ENCODE assay signal across 8 cellular contexts in genomic region chr12:75390899-75391538, GRCh38. TPM values are rescaled to one million over a fixed set of nuclear protein-coding genes. Genes with fewer than 3 reads are reported as not detected.
DNase-seq lines count a peak whose midpoint lies in the region; ATAC-seq and TF ChIP-seq lines count a peak whose summit lies in the region.

GLIPR1L2 (plus strand) TSS chr12:75391089; CDS start chr12:75391117, 28 bp downstream.

- H3K36me3 ChIP-seq in trophoblast cell (ENCODE audit: control insufficient read depth in 1 of 2, insufficient read depth in 2 of 2, low read length in 2 of 2) (no peaks in the 10 kb centered on the region), transverse colon (no peaks in the 10 kb centered on the region)

- H3K27ac ChIP-seq in adipose tissue (ENCODE audit: low read depth, low read length) (peak within 1 kb of the TSS; percentile 69), trophoblast cell (ENCODE audit: low read depth, low read length) (peak within 1 kb of the TSS; percentile 36), transverse colon (peak within 1 kb of the TSS; percentile 84 to 91 (median 86))

- ATAC-seq in HG02623 (IDR thresholded peaks at IDR 0.05; ENCODE audit: unreplicated experiment) = peak; percentile 95

- peaks cover 3% of the 10 kb centered on the region for H3K79me2 ChIP-seq in trophoblast cell (ENCODE audit: control insufficient read depth, insufficient read depth, low read length, poor library complexity)

- H3K4me3 ChIP-seq in GM12864 (ENCODE audit: low read depth, low read length) = peak within 1 kb of the TSS; percentile 82
- H3K4me3 ChIP-seq in trophoblast cell (ENCODE audit: low read depth, low read length) = peak within 1 kb of the TSS; percentile 69
- H3K4me3 ChIP-seq in transverse colon = peak within 1 kb of the TSS; percentile 47 to 62 (median 51)

- H2BK12ac ChIP-seq in trophoblast cell (ENCODE audit: low read length) = peak within 1 kb of the TSS; percentile 37

- in situ Hi-C loops in transverse colon (cut with MboI; ENCODE audit: low pct_ligation_motif_present in 1 of 4, low pct_unique_long_range_greater_than_20kb in 1 of 4, low sequenced_read_pairs in 3 of 4) = no loop called here

- H2AFZ ChIP-seq in trophoblast cell (ENCODE audit: insufficient read depth, low read length, poor library complexity) = peak within 1 kb of the TSS; percentile 95

- peak within 1 kb of the TSS; percentile 6 for H3K9ac ChIP-seq in trophoblast cell (ENCODE audit: low read length)

- H2BK5ac ChIP-seq in trophoblast cell (ENCODE audit: low read depth, low read length, poor library complexity) = peak within 1 kb of the TSS; percentile 78

- H3K27me3 ChIP-seq in trophoblast cell (ENCODE audit: insufficient read depth, low read length) (no peaks in the 10 kb centered on the region), transverse colon (no peaks in the 10 kb centered on the region)

- H3K4me2 ChIP-seq in trophoblast cell (ENCODE audit: low read length) = peak within 1 kb of the TSS; percentile 62

- H4K91ac ChIP-seq in trophoblast cell (ENCODE audit: low read depth, low read length) = peak within 1 kb of the TSS; percentile 91

- TF ChIP-seq CTCF in GM12864 (IDR thresholded peaks at IDR 0.05; ENCODE audit: low read depth, low read length, missing control alignments) (peak; percentile 91), transverse colon (IDR thresholded peaks at IDR 0.05) (peak; percentile 67 to 82 (median 76))

- WGBS in adipose tissue, 3 donors = 1 to 7% (median 6%) methylated on average over 36 of the region's 36 CpGs
- WGBS in trophoblast cell (ENCODE audit: extremely low coverage, insufficient coverage, insufficient read length) = no CpG with 5 or more reads among the region's 36 CpGs
- 0 to 5% methylated on average over 2 to 36 of the region's 36 CpGs for WGBS in transverse colon (ENCODE audit: low coverage in 1 of 2), 2 donors

- TF ChIP-seq POLR2A in transverse colon (IDR thresholded peaks at IDR 0.05) = peak; percentile 52

- TF ChIP-seq EP300 in transverse colon (IDR thresholded peaks at IDR 0.05; ENCODE audit: low read depth) = no peak

- peak within 1 kb of the TSS; percentile 97 for H4K8ac ChIP-seq in trophoblast cell (ENCODE audit: low read depth, low read length)

- no peak within 1 kb of the TSS for H3K23ac ChIP-seq in trophoblast cell (ENCODE audit: low read length)

- peaks cover 3% of the 10 kb centered on the region for H3K79me1 ChIP-seq in trophoblast cell (ENCODE audit: low read length)

- peak; percentile 92 for DNase-seq in GM12864 (ENCODE audit: low read depth)
- peak; percentile 97 for DNase-seq in NCI-H1105 (lab: John Stamatoyannopoulos, UW)
- peak; percentile 96 to 97 for DNase-seq in SW 1271 (lab: John Stamatoyannopoulos, UW)
- DNase-seq in cardiac septum (ENCODE audit: low spot score) = peak; percentile 97
- peak; percentile 98 to 99 for DNase-seq in trophoblast cell
- peak; percentile 95 for DNase-seq in transverse colon

- H3K4me1 ChIP-seq in trophoblast cell (ENCODE audit: control insufficient read depth in 1 of 2, insufficient read depth in 2 of 2, low read length in 2 of 2) (no peaks in the 10 kb centered on the region), transverse colon (peaks cover 0 to 22% (median 0%) of the 10 kb centered on the region in 4 donors)

- H2BK120ac ChIP-seq in trophoblast cell (ENCODE audit: insufficient read depth, low read length, poor library complexity) = peak within 1 kb of the TSS; percentile 77

- peak within 1 kb of the TSS; percentile 88 for H4K12ac ChIP-seq in trophoblast cell (ENCODE audit: low read depth, low read length)

- H3K9me3 ChIP-seq in trophoblast cell (ENCODE audit: insufficient read depth, low read depth, low read length) (no peaks in the 10 kb centered on the region), transverse colon (no peaks in the 10 kb centered on the region)

- H2AK5ac ChIP-seq in trophoblast cell (ENCODE audit: low read length) = no peak within 1 kb of the TSS

- intact Hi-C loops in cardiac septum (cut with DNase I) = loop anchor here (10.0 kb wide), 1 partner anchor 94 kb away; the partner anchor contains the start of gene GLIPR1
- intact Hi-C loops in transverse colon (cut with DNase I; ENCODE audit: low total_unique reads) = loop anchor here (2.0 kb wide), 1 partner anchor 62 kb away; no protein-coding TSS in a partner anchor

- H3K4ac ChIP-seq in trophoblast cell (ENCODE audit: low read depth, low read length) = peak within 1 kb of the TSS; percentile 61

- peak within 1 kb of the TSS; percentile 90 for H3K14ac ChIP-seq in trophoblast cell (ENCODE audit: low read length)

- peak within 1 kb of the TSS; percentile 90 for H3K18ac ChIP-seq in trophoblast cell (ENCODE audit: low read length)

RNA-seq across cellular contexts. Expression of gene GLIPR1L2, which starts in this region (rescaled TPM):
- polyA plus RNA-seq in adipose tissue = 1 to 10 TPM in 1 of 3 donors, under 1 TPM in 2; 0.71 to 1.3 (median 0.74) TPM
- total RNA-seq in cardiac septum (2.7 TPM), transverse colon (under 1 TPM in 1 of 4 donors, not detected in 3; 0.95 TPM)
- polyA plus RNA-seq in trophoblast cell (2013) = 0.24 and 0.31 TPM in 2 replicates

Comparison
In these comparisons a context has a peak if more than half of its experiments do, and no peak if none do; other contexts are left out.
1. Peak in every context shown above with its lines: DNase-seq, ATAC-seq, H3K4me3 ChIP-seq and H3K27ac ChIP-seq.
2. Peak in DNase-seq, H3K4me3 ChIP-seq and H3K27ac ChIP-seq in transverse colon; RNA of the gene not detected or under 1 TPM.
3. H3K27ac ChIP-seq: peak in every context shown above with its lines; median percentile 86 in transverse colon; 69 in adipose tissue; 36 in trophoblast cell.